In the genomic region with DNA sequence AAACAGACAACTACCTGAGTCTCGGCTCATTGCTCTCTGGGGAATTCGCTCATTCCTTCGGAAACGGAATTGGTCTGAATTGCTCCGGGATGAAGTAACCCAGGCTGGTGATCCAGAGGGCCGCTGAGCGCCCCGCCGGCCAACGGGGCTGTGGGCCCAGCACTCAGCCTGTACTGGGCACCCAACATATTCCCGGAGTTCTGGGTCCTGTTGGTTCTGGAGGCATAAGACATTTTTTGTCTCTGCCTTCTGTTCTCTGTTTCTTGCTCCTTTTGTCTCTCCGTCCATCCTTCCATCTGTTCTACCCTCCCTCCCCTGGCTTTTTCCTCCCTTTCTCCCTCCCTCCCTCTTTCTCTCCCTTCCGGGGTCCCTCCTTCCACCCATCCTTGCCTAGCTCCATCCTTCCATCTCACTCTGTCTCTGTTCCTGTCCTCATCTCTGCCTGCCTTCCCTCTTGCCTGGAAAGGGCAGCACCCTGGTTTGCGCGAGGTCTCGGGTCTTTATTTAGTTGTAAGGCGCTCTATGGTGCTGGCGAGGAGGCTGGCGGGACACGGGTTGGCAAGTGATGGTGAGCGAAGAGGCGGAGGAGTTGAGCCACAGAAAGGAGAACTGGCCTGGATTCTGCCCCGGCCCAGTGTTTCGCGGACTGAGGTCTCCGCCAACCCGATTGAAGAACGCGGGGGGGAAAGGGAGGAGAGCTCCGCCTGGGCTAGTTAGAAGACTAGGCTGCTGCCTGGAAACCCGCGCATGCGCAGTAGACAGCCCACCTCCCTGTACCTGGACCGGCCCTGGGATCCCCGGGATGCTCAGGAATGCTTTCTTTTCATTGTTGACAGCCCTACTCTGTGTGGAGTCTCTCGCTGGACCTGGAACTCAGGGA, we compare ENCODE assay signal across 8 cellular contexts.
DNase-seq lines count a peak whose midpoint lies in the region; ATAC-seq and TF ChIP-seq lines count a peak whose summit lies in the region.

No MANE protein-coding gene starts in this region.

- peak overlapping the region in 1 of 2 donors; percentile 53 for H3K27ac Mint-ChIP-seq in activated naive CD4-positive, alpha-beta T cell treated with anti-CD3 and anti-CD28 coated beads, Interleukin-2, amount 50 U/mL, for 72 hours

- H3K27ac ChIP-seq in cardiac muscle cell: no peak overlapping the region
- no peak overlapping the region for H3K27ac ChIP-seq in uterus

- TF ChIP-seq CTCF in NB4 (IDR thresholded peaks at IDR 0.05; ENCODE audit: low read depth, low read length): no peak
- TF ChIP-seq CTCF in cardiac muscle cell (IDR thresholded peaks at IDR 0.05; ENCODE audit: low read depth, low read length): no peak
- no peak for TF ChIP-seq CTCF in uterus (IDR thresholded peaks at IDR 0.05)

- H3K27me3 ChIP-seq in cardiac muscle cell: peaks cover 32% of the 10 kb centered on the region
- H3K27me3 ChIP-seq in uterus: no peaks in the 10 kb centered on the region

- peaks cover 16 to 21% of the 10 kb centered on the region in 2 donors for H3K9me3 Mint-ChIP-seq in activated naive CD4-positive, alpha-beta T cell treated with anti-CD3 and anti-CD28 coated beads, Interleukin-2, amount 50 U/mL, for 72 hours

- H3K9me3 ChIP-seq in cardiac muscle cell (ENCODE audit: low read depth) (no peaks in the 10 kb centered on the region), uterus (no peaks in the 10 kb centered on the region)

- H3K4me1 ChIP-seq in cardiac muscle cell (ENCODE audit: low read depth): no peaks in the 10 kb centered on the region
- no peaks in the 10 kb centered on the region for H3K4me1 ChIP-seq in uterus

- TF ChIP-seq POLR2A in NB4 (IDR thresholded peaks at IDR 0.05; ENCODE audit: extremely low read depth, insufficient read length): no peak
- no peak for TF ChIP-seq POLR2A in uterus (IDR thresholded peaks at IDR 0.05)

- peak; percentile 71 for ATAC-seq in GM21825 (IDR thresholded peaks at IDR 0.05; ENCODE audit: unreplicated experiment)
- ATAC-seq in activated naive CD4-positive, alpha-beta T cell treated with anti-CD3 and anti-CD28 coated beads, Interleukin-2, amount 50 U/mL, for 72 hours: peak; percentile 70 to 78

- H3K36me3 ChIP-seq in cardiac muscle cell: no peaks in the 10 kb centered on the region
- H3K36me3 ChIP-seq in uterus: no peaks in the 10 kb centered on the region

- intact Hi-C loops in posterior vena cava (cut with DNase I) (no loop called here), uterus (cut with DNase I; ENCODE audit: low total_unique reads) (no loop called here)

- no peak overlapping the region for H3K4me3 ChIP-seq in NB4 (ENCODE audit: low read depth, low read length)
- no peak overlapping the region for H3K4me3 ChIP-seq in cardiac muscle cell
- H3K4me3 ChIP-seq in uterus: no peak overlapping the region

- DNase-seq in Daoy (ENCODE audit: low read depth): peak; percentile 96
- DNase-seq in NB4 (ENCODE audit: low read depth): peak; percentile 67
- DNase-seq in activated naive CD4-positive, alpha-beta T cell treated with anti-CD3 and anti-CD28 coated beads, Interleukin-2, amount 50 U/mL, for 72 hours (ENCODE audit: low spot score in 2 of 2): peak; percentile 57 to 74
- peak; percentile 68 to 92 for DNase-seq in cardiac muscle cell (ENCODE audit: low read depth in 1 of 2, low spot score in 1 of 2)
- peak; percentile 96 for DNase-seq in posterior vena cava (ENCODE audit: low spot score)
- DNase-seq in uterus: peak; percentile 34 to 39
- no peak for DNase-seq in NCI-H146 (lab: John Stamatoyannopoulos, UW)

- H3K36me3 Mint-ChIP-seq in activated naive CD4-positive, alpha-beta T cell treated with anti-CD3 and anti-CD28 coated beads, Interleukin-2, amount 50 U/mL, for 72 hours: peaks cover 29 to 30% of the 10 kb centered on the region in 2 donors
